9 cellular contexts compared by ENCODE assay signal in genomic region chr18:57353940-57354461, GRCh38. TPM values are rescaled to one million over a fixed set of nuclear protein-coding genes. Genes with fewer than 3 reads are reported as not detected.
DNase-seq lines count a peak whose midpoint lies in the region; ATAC-seq lines count a peak whose summit lies in the region.
"Had no signal": no experiment of that assay in that cellular context is flagged by ENCODE, and none has a peak within 500 bp of the region (broad histone marks: within the 10 kb centered on the region; RNA-seq: fewer than 3 reads in every experiment).

No MANE protein-coding gene starts in this region.

- H3K9ac ChIP-seq in duodenal mucosa (ENCODE audit: low read depth in 1 of 2, low read length in 2 of 2) (no peak overlapping the region), mesenchymal stem cell (ENCODE audit: low read length) (no peak overlapping the region)

- DNase-seq in ELR (ENCODE audit: low read depth) (peak; percentile 15), NCI-H1105 treated with DMSO at 0.1 percent for 48 hours (lab: John Stamatoyannopoulos, UW) (peak; percentile 69), mesenchymal stem cell (peak; percentile 16), HuH-7 (ENCODE audit: low spot score) (no peak), HCEC 1CT (no peak)

- H3K4me2 ChIP-seq in mesenchymal stem cell (ENCODE audit: low read length, poor library complexity, severe bottlenecking) = peak overlapping the region; percentile 59

- no peaks in the 10 kb centered on the region for H3K4me1 ChIP-seq in duodenal mucosa (ENCODE audit: control insufficient read depth in 1 of 2, insufficient read depth in 2 of 2, low read length in 2 of 2)
- peaks cover 11% of the 10 kb centered on the region for H3K4me1 ChIP-seq in mesenchymal stem cell (ENCODE audit: control insufficient read depth, insufficient read depth, low read depth, low read length)

- no peak overlapping the region for H4K91ac ChIP-seq in mesenchymal stem cell (ENCODE audit: low read length)

- no peak overlapping the region for H2BK5ac ChIP-seq in mesenchymal stem cell (ENCODE audit: low read depth, low read length, poor library complexity, severe bottlenecking)

- no peak overlapping the region for H3K23ac ChIP-seq in mesenchymal stem cell (ENCODE audit: low read length in 2 of 2)

- no peak overlapping the region for H2AFZ ChIP-seq in mesenchymal stem cell (ENCODE audit: low read depth, low read length)

- no peak overlapping the region for H3K27ac ChIP-seq in duodenal mucosa (ENCODE audit: low read depth, low read length)
- H3K27ac ChIP-seq in mesenchymal stem cell (ENCODE audit: low read length, poor library complexity, severe bottlenecking) = no peak overlapping the region
- H3K27ac ChIP-seq: upper lobe of left lung had no signal

- H3K27me3 ChIP-seq in duodenal mucosa (ENCODE audit: control insufficient read depth in 1 of 2, insufficient read depth in 2 of 2, low read length in 2 of 2) (peaks cover 0 to 4% of the 10 kb centered on the region in 2 donors), mesenchymal stem cell (ENCODE audit: control insufficient read depth in 1 of 2, insufficient read depth in 1 of 2, low read length in 2 of 2) (peaks cover 39 to 43% of the 10 kb centered on the region in 2 experiments)

- no peak overlapping the region for H4K8ac ChIP-seq in mesenchymal stem cell (ENCODE audit: low read length)

- H2AK5ac ChIP-seq in mesenchymal stem cell (ENCODE audit: low read length, severe bottlenecking) = no peak overlapping the region

- H3K9me3 ChIP-seq in duodenal mucosa (ENCODE audit: control insufficient read depth in 1 of 2, low read length in 2 of 2) (no peaks in the 10 kb centered on the region), mesenchymal stem cell (ENCODE audit: control insufficient read depth, low read length) (no peaks in the 10 kb centered on the region)
- H3K9me3 ChIP-seq: upper lobe of left lung had no signal

- H3K4me3 ChIP-seq in duodenal mucosa (ENCODE audit: low read depth in 1 of 2, low read length in 2 of 2) (peak overlapping the region; percentile 21 to 23), mesenchymal stem cell (ENCODE audit: insufficient read depth in 1 of 2, low read depth in 1 of 2, low read length in 2 of 2) (no peak overlapping the region)
- H3K4me3 ChIP-seq: upper lobe of left lung had no signal

- no peak overlapping the region for H2BK120ac ChIP-seq in mesenchymal stem cell (ENCODE audit: low read depth, low read length)

- H2BK12ac ChIP-seq in mesenchymal stem cell (ENCODE audit: low read length in 2 of 2) = no peak overlapping the region

- no peak overlapping the region for H3K18ac ChIP-seq in mesenchymal stem cell (ENCODE audit: low read depth in 1 of 2, low read length in 2 of 2)

- ATAC-seq in GM21619 (IDR thresholded peaks at IDR 0.05; ENCODE audit: unreplicated experiment) = no peak
- ATAC-seq in HG02852 (IDR thresholded peaks at IDR 0.05; ENCODE audit: unreplicated experiment) = no peak

- WGBS in mesenchymal stem cell = 6% methylated on average over 33 of the region's 37 CpGs

- H3K36me3 ChIP-seq in duodenal mucosa (ENCODE audit: control insufficient read depth in 1 of 2, insufficient read depth in 2 of 2, low read length in 2 of 2) = no peaks in the 10 kb centered on the region
- no peaks in the 10 kb centered on the region for H3K36me3 ChIP-seq in mesenchymal stem cell (ENCODE audit: control insufficient read depth in 1 of 2, insufficient read depth in 2 of 2, low read depth in 1 of 2, low read length in 2 of 2)
- H3K36me3 ChIP-seq: upper lobe of left lung had no signal

- H3K4ac ChIP-seq in mesenchymal stem cell (ENCODE audit: low read depth in 1 of 2, low read length in 2 of 2) = no peak overlapping the region

- no peak overlapping the region for H3K14ac ChIP-seq in mesenchymal stem cell (ENCODE audit: low read length in 2 of 2)

- H3K79me1 ChIP-seq in mesenchymal stem cell (replicated peaks; ENCODE audit: low read length, poor library complexity, severe bottlenecking) = no peaks in the 10 kb centered on the region

- H2BK15ac ChIP-seq in mesenchymal stem cell (ENCODE audit: low read depth, poor library complexity, severe bottlenecking) = no peak overlapping the region

RNA-seq across cellular contexts. Expression of gene ST8SIA3, which starts 1.6 kb away (rescaled TPM):
- not detected for polyA plus RNA-seq in mesenchymal stem cell (2013, experiment 1 of 2)
- not detected for polyA plus RNA-seq in mesenchymal stem cell (2013, experiment 2 of 2)

Comparison
In these comparisons a context has a peak if more than half of its experiments do, and no peak if none do; other contexts are left out.
1. DNase-seq: peak in ELR (single experiment), NCI-H1105 treated with DMSO at 0.1 percent for 48 hours (single experiment) and mesenchymal stem cell (single experiment); none in HuH-7 (single experiment) and HCEC 1CT (single experiment).
2. H3K4me3 ChIP-seq: peak in duodenal mucosa (2 of 2); none in mesenchymal stem cell (0 of 2).